2 cellular contexts compared by ENCODE assay signal in the genomic region with DNA sequence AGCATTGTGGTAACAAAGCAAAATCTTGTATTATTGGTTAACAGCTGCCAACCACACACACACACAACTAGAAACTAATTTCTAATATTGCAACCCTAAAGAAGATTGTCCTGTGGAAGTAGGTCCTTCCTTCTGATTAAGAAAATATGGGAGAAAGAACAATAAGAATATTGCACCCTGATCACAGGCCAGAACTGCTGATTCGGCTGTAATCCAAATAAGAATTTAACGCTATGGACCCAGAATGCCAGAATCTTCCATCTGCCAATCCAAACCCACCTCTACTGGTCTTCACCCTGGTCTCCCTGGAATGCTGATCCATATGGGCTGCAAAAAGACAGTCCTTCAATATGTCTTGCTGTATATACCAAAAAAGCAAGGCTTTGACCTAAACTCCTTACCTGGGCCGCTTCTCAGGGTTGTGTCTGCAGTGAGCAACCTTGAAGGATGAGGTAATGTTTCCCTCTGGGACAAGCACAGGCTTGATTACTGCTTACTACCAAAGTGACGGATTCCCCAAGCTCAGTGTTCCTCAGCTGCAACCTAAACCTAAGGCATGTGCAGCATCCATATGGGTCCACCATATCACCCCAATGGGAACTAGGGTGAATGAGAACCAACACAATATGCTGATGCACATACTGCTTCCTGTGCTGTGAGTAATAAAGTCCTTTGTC.
TF ChIP-seq lines count a peak whose summit lies in the region.

No MANE protein-coding gene starts in this region.

TF ChIP-seq in A549, 52 proteins besides CTCF, POLR2A, EP300 and RAD21:
- peak; percentile 78 for TF ChIP-seq MAFK (IDR thresholded peaks at IDR 0.05; ENCODE audit: partially characterized antibody)
- no peak for TF ChIP-seq PHF8 (IDR thresholded peaks at IDR 0.05; ENCODE audit: borderline replicate concordance, low read depth)

TF ChIP-seq in K562, 482 proteins besides CTCF, POLR2A, EP300 and RAD21:
- TF ChIP-seq AFF4 (CRISPR knock-in tag; IDR thresholded peaks at IDR 0.05) (no peak), MAFG (tag; conservative IDR thresholded peaks at IDR 0.05) (peak; percentile 47), MAFK (IDR thresholded peaks at IDR 0.05; ENCODE audit: low read length) (peak; percentile 51), MAFF (IDR thresholded peaks at IDR 0.05; ENCODE audit: low read length) (peak; percentile 60), SP1 (CRISPR knock-in tag; IDR thresholded peaks at IDR 0.05) (no peak), ZNF316 (IDR thresholded peaks at IDR 0.05) (peak; percentile 34; the same call in 1 of the 2 replicates), C11orf30 (IDR thresholded peaks at IDR 0.05; ENCODE audit: low read depth) (peak; percentile 54; the same call in 1 of the 2 replicates)
TF ChIP-seq in K562: peak in this region for 5.
